In genomic region chr12:93412389-93412788, GRCh38 we compare ENCODE assay signal across 7 cellular contexts. TPM values are rescaled to one million over a fixed set of nuclear protein-coding genes. Genes with fewer than 3 reads are reported as not detected.
DNase-seq lines count a peak whose midpoint lies in the region; ATAC-seq and TF ChIP-seq lines count a peak whose summit lies in the region.
"Not testable (repeated sequence)": the region's sequence is repeated elsewhere in the genome, so short reads cannot be mapped to it uniquely, and the experiment has no call there.

No MANE protein-coding gene starts in this region.

- not testable (repeated sequence) for TF ChIP-seq CTCF in GM23338 (conservative IDR thresholded peaks at IDR 0.05; ENCODE audit: low read depth in 2 of 2); MCF 10A (IDR thresholded peaks at IDR 0.05; ENCODE audit: unreplicated experiment); cardiac muscle cell (IDR thresholded peaks at IDR 0.05; ENCODE audit: low read depth, low read length); nephron (IDR thresholded peaks at IDR 0.05; ENCODE audit: unreplicated experiment in 3 of 3)

- H3K27me3 ChIP-seq in GM23338 (ENCODE audit: insufficient read depth); cardiac muscle cell: not testable (repeated sequence)

- H2AFZ ChIP-seq in GM23338: not testable (repeated sequence)

- H3K36me3 Mint-ChIP-seq in GM23338 (ENCODE audit: low read depth) (peaks cover 30% of the 10 kb centered on the region; the same call in 2 of the 3 replicates), MCF 10A (ENCODE audit: insufficient read depth, unreplicated experiment) (peaks cover 22% of the 10 kb centered on the region), nephron (ENCODE audit: low read depth) (peaks cover 34% of the 10 kb centered on the region)
- H3K36me3 Mint-ChIP-seq in T-helper 17 cell (ENCODE audit: low read depth): not testable (repeated sequence)
- H3K36me3 Mint-ChIP-seq in activated naive CD4-positive, alpha-beta T cell treated with anti-CD3 and anti-CD28 coated beads for 36 hours (ENCODE audit: low read depth): peaks cover 37% of the 10 kb centered on the region
- H3K36me3 Mint-ChIP-seq in stimulated activated naive B cell treated with anti-CD40 and anti-IgM and Interleukin-4, amounts not matched to agents 10 μg/mL and 1 μg/mL and 100 μg/mL, for 72 hours: peaks cover 22 to 41% of the 10 kb centered on the region in 2 donors

- peaks cover 15% of the 10 kb centered on the region for H3K4me1 ChIP-seq in GM23338 (ENCODE audit: insufficient read depth)
- peaks cover 35% of the 10 kb centered on the region for H3K4me1 ChIP-seq in cardiac muscle cell (ENCODE audit: low read depth)

- CTCF ChIA-PET in activated naive CD4-positive, alpha-beta T cell treated with anti-CD3 and anti-CD28 coated beads for 36 hours (lab: Charles Lee): interaction anchor here (0.8 to 2.2 kb wide), 3 partner anchors 16 to 690 kb away, joined by 4 to 6 read pairs (median 5); no protein-coding TSS in a partner anchor
- CTCF ChIA-PET in MCF 10A (lab: Yijun Ruan, JAX): interaction anchor here (1.5 kb wide), 1 partner anchor 425 kb away, joined by 4 read pairs; no protein-coding TSS in a partner anchor

- peaks cover 72% of the 10 kb centered on the region for H3K79me2 ChIP-seq in GM23338 (replicated peaks; ENCODE audit: insufficient read depth)

- not testable (repeated sequence) for H3K9me2 ChIP-seq in GM23338 (ENCODE audit: insufficient read depth)

- H3K4me1 Mint-ChIP-seq in GM23338: peaks cover 23% of the 10 kb centered on the region
- H3K4me1 Mint-ChIP-seq in T-helper 17 cell: peaks cover 47% of the 10 kb centered on the region
- peaks cover 78% of the 10 kb centered on the region for H3K4me1 Mint-ChIP-seq in activated naive CD4-positive, alpha-beta T cell treated with anti-CD3 and anti-CD28 coated beads for 36 hours (ENCODE audit: low read depth)
- peaks cover 37% of the 10 kb centered on the region for H3K4me1 Mint-ChIP-seq in MCF 10A (ENCODE audit: insufficient read depth, unreplicated experiment)
- peaks cover 44% of the 10 kb centered on the region for H3K4me1 Mint-ChIP-seq in nephron
- peaks cover 30 to 59% of the 10 kb centered on the region in 2 donors for H3K4me1 Mint-ChIP-seq in stimulated activated naive B cell treated with anti-CD40 and anti-IgM and Interleukin-4, amounts not matched to agents 10 μg/mL and 1 μg/mL and 100 μg/mL, for 72 hours

- peak overlapping the region; percentile 68; the same call in 1 of the 2 replicates for H3K27ac ChIP-seq in GM23338 (ENCODE audit: low read depth)
- H3K27ac ChIP-seq in cardiac muscle cell: peak overlapping the region; percentile 17

- not testable (repeated sequence) for H3K9me3 ChIP-seq in T-helper 17 cell (ENCODE audit: control insufficient read depth, low read length, poor library complexity, severe bottlenecking); cardiac muscle cell (ENCODE audit: low read depth)

- not testable (repeated sequence) for H3K4me3 ChIP-seq in GM23338, cardiac muscle cell

- not testable (repeated sequence) for H3K27me3 Mint-ChIP-seq in GM23338 (ENCODE audit: insufficient read depth, low read depth, poor library complexity); T-helper 17 cell; activated naive CD4-positive, alpha-beta T cell treated with anti-CD3 and anti-CD28 coated beads for 36 hours (ENCODE audit: low read depth); MCF 10A (ENCODE audit: insufficient read depth, unreplicated experiment); nephron (ENCODE audit: low read depth); stimulated activated naive B cell treated with anti-CD40 and anti-IgM and Interleukin-4, amounts not matched to agents 10 μg/mL and 1 μg/mL and 100 μg/mL, for 72 hours

- BruUV-seq in MCF 10A (replicated peaks; lab: Mats Ljungman, UMichigan): not testable (repeated sequence)

- POLR2A ChIA-PET in MCF 10A (lab: Yijun Ruan, JAX): interaction anchor here (1.5 kb wide), 1 partner anchor 409 kb away, joined by 3 read pairs; no protein-coding TSS in a partner anchor

- not testable (repeated sequence) for H3K4me2 ChIP-seq in GM23338

- H3K36me3 ChIP-seq in GM23338 (ENCODE audit: insufficient read depth): peaks cover 11% of the 10 kb centered on the region; the same call in 1 of the 2 replicates
- H3K36me3 ChIP-seq in cardiac muscle cell: not testable (repeated sequence)

- H3K27ac Mint-ChIP-seq in GM23338: not testable (repeated sequence)
- H3K27ac Mint-ChIP-seq in T-helper 17 cell (peak overlapping the region; percentile 19), MCF 10A (ENCODE audit: low read depth, unreplicated experiment) (peak overlapping the region; percentile 56), nephron (peak overlapping the region in 2 of 3 experiments; percentile 63 to 81)
- H3K27ac Mint-ChIP-seq in activated naive CD4-positive, alpha-beta T cell treated with anti-CD3 and anti-CD28 coated beads for 36 hours: peak overlapping the region; percentile 56
- H3K27ac Mint-ChIP-seq in stimulated activated naive B cell treated with anti-CD40 and anti-IgM and Interleukin-4, amounts not matched to agents 10 μg/mL and 1 μg/mL and 100 μg/mL, for 72 hours: peak overlapping the region; percentile 51

- H3K9me3 Mint-ChIP-seq in GM23338; activated naive CD4-positive, alpha-beta T cell treated with anti-CD3 and anti-CD28 coated beads for 36 hours; MCF 10A (ENCODE audit: unreplicated experiment); nephron; stimulated activated naive B cell treated with anti-CD40 and anti-IgM and Interleukin-4, amounts not matched to agents 10 μg/mL and 1 μg/mL and 100 μg/mL, for 72 hours: not testable (repeated sequence)

- H3K4me3 Mint-ChIP-seq in GM23338; T-helper 17 cell; activated naive CD4-positive, alpha-beta T cell treated with anti-CD3 and anti-CD28 coated beads for 36 hours; MCF 10A (ENCODE audit: unreplicated experiment); nephron; stimulated activated naive B cell treated with anti-CD40 and anti-IgM and Interleukin-4, amounts not matched to agents 10 μg/mL and 1 μg/mL and 100 μg/mL, for 72 hours: not testable (repeated sequence)

- not testable (repeated sequence) for ATAC-seq in GM23338; T-helper 17 cell; stimulated activated naive B cell treated with anti-CD40 and anti-IgM and Interleukin-4, amounts not matched to agents 10 μg/mL and 1 μg/mL and 100 μg/mL, for 72 hours (replicated peaks)

- intact Hi-C loops in activated naive CD4-positive, alpha-beta T cell treated with anti-CD3 and anti-CD28 coated beads for 36 hours (cut with micrococcal nuclease): not testable (repeated sequence)
- intact Hi-C loops in MCF 10A (cut with micrococcal nuclease): loop anchor here (10.0 kb wide), 1 partner anchor 692 kb away; no protein-coding TSS in a partner anchor

- peaks cover 49% of the 10 kb centered on the region for H4K20me1 ChIP-seq in GM23338 (replicated peaks; ENCODE audit: insufficient read depth)

- not testable (repeated sequence) for H3F3A ChIP-seq in GM23338 (replicated peaks; ENCODE audit: low read depth)

- DNase-seq in GM23338 (ENCODE audit: low spot score); T-helper 17 cell; activated naive CD4-positive, alpha-beta T cell treated with anti-CD3 and anti-CD28 coated beads for 36 hours; MCF 10A (ENCODE audit: unreplicated experiment); cardiac muscle cell (ENCODE audit: low read depth in 1 of 2, low spot score in 1 of 2); stimulated activated naive B cell treated with anti-CD40 and anti-IgM and Interleukin-4, amounts not matched to agents 10 μg/mL and 1 μg/mL and 100 μg/mL, for 72 hours: not testable (repeated sequence)

RNA-seq across cellular contexts. Expression of gene UBE2N, which starts 29.4 kb away (rescaled TPM):
- total RNA-seq in GM23338 (2014; rRNA removed; shearing (Covaris generic)): 134 and 154 TPM in 2 replicates
- polyA plus RNA-seq in GM23338 (2016; fragmentation: Nextera tagmentation; extraction: Ambion mirVana) (328 and 385 TPM in 2 replicates), cardiac muscle cell (131 and 168 TPM in 2 replicates)
- total RNA-seq in T-helper 17 cell (10 to 100 TPM; 94.1 to 99.6 TPM), MCF 10A (2022) (144 and 164 TPM in 2 replicates), cardiac muscle cell (17.2 and 36.1 TPM in 2 replicates)
- total RNA-seq in activated naive CD4-positive, alpha-beta T cell treated with anti-CD3 and anti-CD28 coated beads for 36 hours: 100 to 1,000 TPM; 143 TPM

RNA-seq across cellular contexts. Expression of gene NUDT4, which starts 34.7 kb away (rescaled TPM):
- total RNA-seq in GM23338 (2014; rRNA removed; shearing (Covaris generic)): 67.2 and 69.7 TPM in 2 replicates
- polyA plus RNA-seq in GM23338 (2016; fragmentation: Nextera tagmentation; extraction: Ambion mirVana) (29.5 and 32.3 TPM in 2 replicates), cardiac muscle cell (330 and 484 TPM in 2 replicates)
- total RNA-seq in T-helper 17 cell (10 to 100 TPM; 60.4 to 78.8 TPM), MCF 10A (2022) (79.8 and 91.0 TPM in 2 replicates), cardiac muscle cell (338 and 386 TPM in 2 replicates)
- 10 to 100 TPM; 52.2 to 53.1 TPM for total RNA-seq in activated naive CD4-positive, alpha-beta T cell treated with anti-CD3 and anti-CD28 coated beads for 36 hours

RNA-seq across cellular contexts. Expression of gene MRPL42, which starts 54.9 kb away (rescaled TPM):
- total RNA-seq in GM23338 (2014; rRNA removed; shearing (Covaris generic)): 195 and 202 TPM in 2 replicates
- 229 and 269 TPM in 2 replicates for polyA plus RNA-seq in GM23338 (2016; fragmentation: Nextera tagmentation; extraction: Ambion mirVana)
- 10 to 100 TPM; 34.7 to 39.9 TPM for total RNA-seq in T-helper 17 cell
- 10 to 100 TPM; 93.8 to 95.8 TPM for total RNA-seq in activated naive CD4-positive, alpha-beta T cell treated with anti-CD3 and anti-CD28 coated beads for 36 hours
- total RNA-seq in MCF 10A (2022): 76.9 and 90.2 TPM in 2 replicates
- 24.0 and 41.5 TPM in 2 replicates for total RNA-seq in cardiac muscle cell
- 92.5 and 128 TPM in 2 replicates for polyA plus RNA-seq in cardiac muscle cell
